Comparison of ENCODE assay signal across 29 cellular contexts in genomic region chr12:52300796-52301691, GRCh38. TPM values are rescaled to one million over a fixed set of nuclear protein-coding genes. Genes with fewer than 3 reads are reported as not detected.
DNase-seq lines count a peak whose midpoint lies in the region; TF ChIP-seq lines count a peak whose summit lies in the region.
"Had no signal": no experiment of that assay in that cellular context is flagged by ENCODE, and none has a peak within 500 bp of the region (broad histone marks: within the 10 kb centered on the region; RNA-seq: fewer than 3 reads in every experiment).

No MANE protein-coding gene starts in this region.

- H3K9me3 ChIP-seq in stomach, result no peaks in the 10 kb centered on the region
- H3K9me3 ChIP-seq: testis had no signal

- no peaks in the 10 kb centered on the region for H3K79me1 ChIP-seq in mesendoderm (ENCODE audit: low read length)

- no peaks in the 10 kb centered on the region for H3K4me1 ChIP-seq in mesendoderm (ENCODE audit: control insufficient read depth, low read depth, low read length)
- H3K4me1 ChIP-seq in stomach, result no peaks in the 10 kb centered on the region
- H3K4me1 ChIP-seq: testis had no signal

- no peak overlapping the region for H3K27ac ChIP-seq in mesendoderm (ENCODE audit: low read depth, low read length)
- H3K27ac ChIP-seq in stomach, result no peak overlapping the region
- H3K27ac ChIP-seq: dorsolateral prefrontal cortex, SK-N-MC, skin epidermis, testis, VCaP had no signal

- no CpG with 5 or more reads among the region's 14 CpGs for WGBS in mesendoderm (ENCODE audit: extremely low coverage, insufficient coverage, low lambda C conversion rate)
- 51 to 62% (median 53%) methylated on average over 14 of the region's 14 CpGs for WGBS in stomach, 5 donors

- H3K4ac ChIP-seq in mesendoderm (ENCODE audit: low read depth, low read length), result no peak overlapping the region

- intact Hi-C loops in stomach (cut with DNase I; ENCODE audit: low total_unique reads), result no loop called here

- peak; percentile 51 for DNase-seq in EH (ENCODE audit: low read depth)
- DNase-seq in H7, result peak; percentile 74
- peak; percentile 23 for DNase-seq in choroid plexus epithelial cell (ENCODE audit: low read depth)
- DNase-seq in mesendoderm, result peak; percentile 45
- no peak for DNase-seq in NCI-H526 (lab: John Stamatoyannopoulos, UW)
- no peak for DNase-seq in stomach
- DNase-seq in central memory CD4-positive, alpha-beta T cell, result no peak
- no peak for DNase-seq in GM10248 (ENCODE audit: extremely low spot score)
- DNase-seq: activated CD4-positive, alpha-beta T cell treated with anti-CD3 and anti-CD28 coated beads, Interleukin-2, amount 50 U/mL, for 4 hours; activated CD8-positive, alpha-beta memory T cell treated with anti-CD3 and anti-CD28 coated beads, Interleukin-2, amount 50 U/mL, for 48 hours; activated gamma-delta T cell; amniotic stem cell; CD4-positive, alpha-beta T cell; DMS 273 treated with DMSO at 0.1 percent for 48 hours; head of caudate nucleus; NCI-H1092 treated with DMSO at 0.1 percent for 48 hours; NCI-H2081; stimulated activated CD4-positive, alpha-beta T cell treated with anti-CD3 and anti-CD28 coated beads, Interleukin-2, amount 100 ng/mL, for 24 hours; stimulated activated naive B cell treated with anti-CD40 and anti-IgM and Interleukin-4, amounts not matched to agents 10 μg/mL and 1 μg/mL and 100 μg/mL, for 72 hours; testis had no signal

- CTCF ChIA-PET in GM10248 (lab: Yijun Ruan, JAX), result no interaction called here

- H3K79me2 ChIP-seq in mesendoderm (ENCODE audit: control insufficient read depth, insufficient read depth, low read length), result no peaks in the 10 kb centered on the region

- no peak overlapping the region for H3K18ac ChIP-seq in mesendoderm (ENCODE audit: low read length)

- H3K23ac ChIP-seq in mesendoderm (ENCODE audit: low read length), result no peak overlapping the region

- no peak overlapping the region for H2AK5ac ChIP-seq in mesendoderm (ENCODE audit: low read length)

- H3K36me3 ChIP-seq in H7 (replicated peaks; ENCODE audit: control insufficient read depth, insufficient read depth, low read length) (no peaks in the 10 kb centered on the region), mesendoderm (ENCODE audit: control insufficient read depth, insufficient read depth, low read length) (no peaks in the 10 kb centered on the region), stomach (no peaks in the 10 kb centered on the region)

- H3K27me3 ChIP-seq in H7 (ENCODE audit: control insufficient read depth, insufficient read depth, low read length), result no peaks in the 10 kb centered on the region; the same call in 1 of the 2 replicates
- no peaks in the 10 kb centered on the region for H3K27me3 ChIP-seq in mesendoderm (ENCODE audit: insufficient read depth, low read length, poor library complexity)
- H3K27me3 ChIP-seq in stomach, result peaks cover 0 to 19% (median 0%) of the 10 kb centered on the region in 3 donors
- H3K27me3 ChIP-seq: dorsolateral prefrontal cortex, testis had no signal

- no peak overlapping the region for H4K5ac ChIP-seq in mesendoderm (ENCODE audit: low read length)

- no peak overlapping the region for H4K8ac ChIP-seq in mesendoderm (ENCODE audit: low read depth, low read length)

- H3K4me2 ChIP-seq in mesendoderm (ENCODE audit: low read length), result no peak overlapping the region

- no peak overlapping the region for H3K9ac ChIP-seq in mesendoderm (ENCODE audit: low read length)

- H3K4me3 ChIP-seq in H7 (ENCODE audit: insufficient read depth, low read depth, low read length) (no peak overlapping the region), choroid plexus epithelial cell (ENCODE audit: low read depth, low read length) (no peak overlapping the region), mesendoderm (ENCODE audit: low read length) (no peak overlapping the region), stomach (no peak overlapping the region)
- H3K4me3 ChIP-seq: dorsolateral prefrontal cortex, SK-N-MC, skin epidermis, testis had no signal

- H3K56ac ChIP-seq in mesendoderm (ENCODE audit: low read length), result no peak overlapping the region

- TF ChIP-seq POLR2A in stomach (IDR thresholded peaks at IDR 0.05), result no peak

- no peak overlapping the region for H2BK5ac ChIP-seq in mesendoderm (ENCODE audit: low read length)

- no peak for TF ChIP-seq CTCF in choroid plexus epithelial cell (conservative IDR thresholded peaks at IDR 0.05; ENCODE audit: low read depth, low read length)
- no peak for TF ChIP-seq CTCF in stomach (IDR thresholded peaks at IDR 0.05)
- no peak for TF ChIP-seq CTCF in GM10248 (IDR thresholded peaks at IDR 0.05; ENCODE audit: control extremely low read depth, extremely low read depth, low read depth, missing control alignments)

- POLR2A ChIA-PET in GM10248 (lab: Yijun Ruan, JAX), result no interaction called here

- H2BK15ac ChIP-seq in mesendoderm (replicated peaks; ENCODE audit: low read depth), result no peak overlapping the region

- TF ChIP-seq EP300 in stomach (IDR thresholded peaks at IDR 0.05), result no peak

- no peak overlapping the region for H2BK120ac ChIP-seq in mesendoderm (ENCODE audit: low read depth, low read length)

RNA-seq across cellular contexts. Expression of gene KRT81, which starts 9.7 kb away (rescaled TPM):
- not detected in 2 replicates for total RNA-seq in H7 (2014; rRNA removed; shearing (Covaris generic))
- polyA plus RNA-seq in mesendoderm (2013, experiment 1 of 2), result not detected
- polyA plus RNA-seq in mesendoderm (2013, experiment 2 of 2), result not detected
- not detected for total RNA-seq in stomach
- polyA plus RNA-seq in stomach, result under 1 TPM in 1 of 3 donors, not detected in 2; 0.15 TPM
- total RNA-seq: CD4-positive, alpha-beta T cell; liver; mononuclear cell had no signal
- polyA plus RNA-seq: liver, neural cell had no signal

RNA-seq across cellular contexts. Expression of gene KRT83, which starts 20.2 kb away (rescaled TPM):
- total RNA-seq in H7 (2014; rRNA removed; shearing (Covaris generic)), result 0.10 TPM in 1 of 2 replicates, not detected in the other
- not detected for polyA plus RNA-seq in mesendoderm (2013, experiment 1 of 2)
- not detected for polyA plus RNA-seq in mesendoderm (2013, experiment 2 of 2)
- total RNA-seq in stomach, result not detected
- polyA plus RNA-seq in stomach, result not detected
- total RNA-seq: CD4-positive, alpha-beta T cell; liver; mononuclear cell; RPMI7951; T-helper 2 cell treated with Interferon-gamma antibody and Interleukin-4, amounts not matched to agents 100 ng/mL and 5 ng/mL, for 36 hours had no signal
- polyA plus RNA-seq: liver, neural cell had no signal

RNA-seq across cellular contexts. Expression of gene KRT86, which starts 26.6 kb away (rescaled TPM):
- total RNA-seq in H7 (2014; rRNA removed; shearing (Covaris generic)), result not detected in 2 replicates
- 0.01 TPM for polyA plus RNA-seq in mesendoderm (2013, experiment 1 of 2)
- 0.03 TPM for polyA plus RNA-seq in mesendoderm (2013, experiment 2 of 2)
- total RNA-seq in stomach, result not detected
- not detected for polyA plus RNA-seq in stomach
- total RNA-seq: CD4-positive, alpha-beta T cell had no signal
- polyA plus RNA-seq: liver, neural cell had no signal

Comparison
In these comparisons a context has a peak if more than half of its experiments do, and no peak if none do; other contexts are left out.
1. DNase-seq: peak in EH (single experiment), H7 (single experiment), choroid plexus epithelial cell (single experiment) and mesendoderm (single experiment); none in NCI-H526 (0 of 2), stomach (single experiment), central memory CD4-positive, alpha-beta T cell (single experiment) and GM10248 (single experiment).